ENCODE assay signal across 2 cellular contexts in genomic region chr6:106255306-106255705, GRCh38.
TF ChIP-seq lines count a peak whose summit lies in the region.

No MANE protein-coding gene starts in this region.

TF ChIP-seq in SK-N-SH, 30 proteins besides CTCF, POLR2A, EP300 and RAD21 (continued from another document):
- TF ChIP-seq, protein P1, sequence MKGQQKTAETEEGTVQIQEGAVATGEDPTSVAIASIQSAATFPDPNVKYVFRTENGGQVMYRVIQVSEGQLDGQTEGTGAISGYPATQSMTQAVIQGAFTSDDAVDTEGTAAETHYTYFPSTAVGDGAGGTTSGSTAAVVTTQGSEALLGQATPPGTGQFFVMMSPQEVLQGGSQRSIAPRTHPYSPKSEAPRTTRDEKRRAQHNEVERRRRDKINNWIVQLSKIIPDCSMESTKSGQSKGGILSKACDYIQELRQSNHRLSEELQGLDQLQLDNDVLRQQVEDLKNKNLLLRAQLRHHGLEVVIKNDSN (IDR thresholded peaks at IDR 0.05; ENCODE audit: borderline replicate concordance, low read depth), result no peak
- TF ChIP-seq, protein P2, sequence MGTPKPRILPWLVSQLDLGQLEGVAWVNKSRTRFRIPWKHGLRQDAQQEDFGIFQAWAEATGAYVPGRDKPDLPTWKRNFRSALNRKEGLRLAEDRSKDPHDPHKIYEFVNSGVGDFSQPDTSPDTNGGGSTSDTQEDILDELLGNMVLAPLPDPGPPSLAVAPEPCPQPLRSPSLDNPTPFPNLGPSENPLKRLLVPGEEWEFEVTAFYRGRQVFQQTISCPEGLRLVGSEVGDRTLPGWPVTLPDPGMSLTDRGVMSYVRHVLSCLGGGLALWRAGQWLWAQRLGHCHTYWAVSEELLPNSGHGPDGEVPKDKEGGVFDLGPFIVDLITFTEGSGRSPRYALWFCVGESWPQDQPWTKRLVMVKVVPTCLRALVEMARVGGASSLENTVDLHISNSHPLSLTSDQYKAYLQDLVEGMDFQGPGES (IDR thresholded peaks at IDR 0.05; ENCODE audit: low read depth, low read length), result no peak
- TF ChIP-seq MXI1 (IDR thresholded peaks at IDR 0.05; ENCODE audit: low read depth, low read length), result no peak
- TF ChIP-seq TCF12 (IDR thresholded peaks at IDR 0.05), result no peak
- TF ChIP-seq RXRA (IDR thresholded peaks at IDR 0.05; ENCODE audit: borderline replicate concordance, low read depth), result no peak
- TF ChIP-seq, protein P3, sequence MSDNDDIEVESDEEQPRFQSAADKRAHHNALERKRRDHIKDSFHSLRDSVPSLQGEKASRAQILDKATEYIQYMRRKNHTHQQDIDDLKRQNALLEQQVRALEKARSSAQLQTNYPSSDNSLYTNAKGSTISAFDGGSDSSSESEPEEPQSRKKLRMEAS (IDR thresholded peaks at IDR 0.05; ENCODE audit: low read depth), result no peak
- no peak for TF ChIP-seq CHD2 (IDR thresholded peaks at IDR 0.05; ENCODE audit: low read length, partially characterized antibody)
- TF ChIP-seq RCOR1 (IDR thresholded peaks at IDR 0.05; ENCODE audit: low read length), result no peak
- TF ChIP-seq NFIC (IDR thresholded peaks at IDR 0.05; ENCODE audit: borderline replicate concordance), result no peak
- no peak for TF ChIP-seq SMC3 (IDR thresholded peaks at IDR 0.05; ENCODE audit: low read depth, low read length)
- TF ChIP-seq MEF2A (IDR thresholded peaks at IDR 0.05; ENCODE audit: borderline replicate concordance, low read depth), result no peak
- no peak for TF ChIP-seq JUND (IDR thresholded peaks at IDR 0.05)
- no peak for TF ChIP-seq FOXJ3 (CRISPR knock-in tag; IDR thresholded peaks at IDR 0.05)
TF ChIP-seq in SK-N-SH: peak in this region for 0.

TF ChIP-seq in SK-N-SH treated with all-trans-retinoic acid at 6 μM for 48 hours, 23 proteins besides CTCF, POLR2A, EP300 and RAD21 (continued from another document):
- TF ChIP-seq TSHZ2 (CRISPR knock-in tag; IDR thresholded peaks at IDR 0.05) (no peak), CSDC2 (CRISPR knock-in tag; IDR thresholded peaks at IDR 0.05) (no peak), PPARA (CRISPR knock-in tag; IDR thresholded peaks at IDR 0.05; ENCODE audit: borderline replicate concordance) (no peak)
